13 cellular contexts compared by ENCODE assay signal in genomic region chr22:48702573-48703264, GRCh38.
DNase-seq lines count a peak whose midpoint lies in the region; ATAC-seq and TF ChIP-seq lines count a peak whose summit lies in the region.
"Had no signal": no experiment of that assay in that cellular context is flagged by ENCODE, and none has a peak within 500 bp of the region (broad histone marks: within the 10 kb centered on the region; RNA-seq: fewer than 3 reads in every experiment).

No MANE protein-coding gene starts in this region.

- WGBS in upper lobe of left lung, 2 donors, result 43 to 82% methylated on average over 19 to 26 of the region's 26 CpGs

- H3K27ac ChIP-seq in upper lobe of left lung, result peak overlapping the region in 2 of 4 donors; percentile 11 to 21
- H3K27ac ChIP-seq: 22Rv1 had no signal

- H3K27me3 ChIP-seq in upper lobe of left lung, result no peaks in the 10 kb centered on the region

- TF ChIP-seq POLR2A in upper lobe of left lung (IDR thresholded peaks at IDR 0.05), result no peak

- no peak for TF ChIP-seq CTCF in upper lobe of left lung (IDR thresholded peaks at IDR 0.05)

- no peaks in the 10 kb centered on the region for H3K36me3 ChIP-seq in upper lobe of left lung

- ATAC-seq in upper lobe of left lung (ENCODE audit: low FRiP score in 2 of 2), result peak; percentile 3 to 9
- no peak for ATAC-seq in HG02759 (IDR thresholded peaks at IDR 0.05; ENCODE audit: unreplicated experiment)
- no peak for ATAC-seq in SK-N-SH treated with all-trans-retinoic acid at 6 μM for 48 hours

- DNase-seq in NCI-H526 (lab: John Stamatoyannopoulos, UW), result peak; percentile 17 to 43
- no peak for DNase-seq in NCI-H526 treated with DMSO at 0.1 percent for 48 hours (lab: John Stamatoyannopoulos, UW)
- peak; percentile 63 for DNase-seq in ecto neural progenitor cell (ENCODE audit: low spot score)
- peak; percentile 92 for DNase-seq in medulla oblongata (ENCODE audit: extremely low spot score)
- DNase-seq in upper lobe of left lung, result peak; percentile 68 to 79
- DNase-seq in NCI-H524 treated with DMSO at 0.1 percent for 48 hours (lab: John Stamatoyannopoulos, UW), result no peak
- DNase-seq: activated CD4-positive, alpha-beta memory T cell treated with anti-CD3 and anti-CD28 coated beads for 36 hours; activated naive CD4-positive, alpha-beta T cell treated with anti-CD3 and anti-CD28 coated beads, Interleukin-2, amount 50 U/mL, for 16 hours; effector CD4-positive, alpha-beta T cell; stimulated activated CD4-positive, alpha-beta T cell treated with anti-CD3 and anti-CD28 coated beads, Interleukin-12 subunit alpha, Interleukin-12 subunit beta, amount 100 ng/mL, for 4 hours had no signal

- H3K4me1 ChIP-seq in upper lobe of left lung, result peaks cover 0 to 6% (median 0%) of the 10 kb centered on the region in 4 donors

- no peaks in the 10 kb centered on the region for H3K9me3 ChIP-seq in upper lobe of left lung

- TF ChIP-seq EP300 in upper lobe of left lung (IDR thresholded peaks at IDR 0.05), result no peak

- no peak overlapping the region for H3K4me3 ChIP-seq in upper lobe of left lung

TF ChIP-seq in SK-N-SH treated with all-trans-retinoic acid at 6 μM for 48 hours, 23 proteins besides CTCF, POLR2A, EP300 and RAD21:
- TF ChIP-seq OSR1 (CRISPR knock-in tag; IDR thresholded peaks at IDR 0.05) (no peak), PPARA (CRISPR knock-in tag; IDR thresholded peaks at IDR 0.05; ENCODE audit: borderline replicate concordance) (no peak), TCF4 (CRISPR knock-in tag; IDR thresholded peaks at IDR 0.05; ENCODE audit: borderline replicate concordance) (no peak), ZNF8 (CRISPR knock-in tag; IDR thresholded peaks at IDR 0.05) (no peak), ZC3H10 (CRISPR knock-in tag; IDR thresholded peaks at IDR 0.05) (no peak), ESRRG (CRISPR knock-in tag; IDR thresholded peaks at IDR 0.05) (no peak), CSDC2 (CRISPR knock-in tag; IDR thresholded peaks at IDR 0.05) (no peak), CSRNP3 (CRISPR knock-in tag; IDR thresholded peaks at IDR 0.05) (no peak), SNAI2 (CRISPR knock-in tag; IDR thresholded peaks at IDR 0.05) (no peak), BACH2 (CRISPR knock-in tag; IDR thresholded peaks at IDR 0.05; ENCODE audit: borderline replicate concordance) (no peak), ZNF70 (CRISPR knock-in tag; IDR thresholded peaks at IDR 0.05) (no peak), ZFP3 (CRISPR knock-in tag; IDR thresholded peaks at IDR 0.05) (no peak), ISL1 (CRISPR knock-in tag; IDR thresholded peaks at IDR 0.05) (no peak), GLIS3 (CRISPR knock-in tag; IDR thresholded peaks at IDR 0.05) (no peak), ARNTL (CRISPR knock-in tag; IDR thresholded peaks at IDR 0.05; ENCODE audit: borderline replicate concordance, low read depth) (no peak), TSHZ2 (CRISPR knock-in tag; IDR thresholded peaks at IDR 0.05) (no peak), ZFP30 (CRISPR knock-in tag; IDR thresholded peaks at IDR 0.05) (no peak)

Comparison
In these comparisons a context has a peak if more than half of its experiments do, and no peak if none do; other contexts are left out.
1. DNase-seq: peak in NCI-H526 (2 of 2), ecto neural progenitor cell (single experiment), medulla oblongata (single experiment) and upper lobe of left lung (2 of 2); none in NCI-H526 treated with DMSO at 0.1 percent for 48 hours (single experiment) and NCI-H524 treated with DMSO at 0.1 percent for 48 hours (single experiment).
2. ATAC-seq: peak in upper lobe of left lung (2 of 2); none in HG02759 (single experiment) and SK-N-SH treated with all-trans-retinoic acid at 6 μM for 48 hours (single experiment).